In the genomic region with DNA sequence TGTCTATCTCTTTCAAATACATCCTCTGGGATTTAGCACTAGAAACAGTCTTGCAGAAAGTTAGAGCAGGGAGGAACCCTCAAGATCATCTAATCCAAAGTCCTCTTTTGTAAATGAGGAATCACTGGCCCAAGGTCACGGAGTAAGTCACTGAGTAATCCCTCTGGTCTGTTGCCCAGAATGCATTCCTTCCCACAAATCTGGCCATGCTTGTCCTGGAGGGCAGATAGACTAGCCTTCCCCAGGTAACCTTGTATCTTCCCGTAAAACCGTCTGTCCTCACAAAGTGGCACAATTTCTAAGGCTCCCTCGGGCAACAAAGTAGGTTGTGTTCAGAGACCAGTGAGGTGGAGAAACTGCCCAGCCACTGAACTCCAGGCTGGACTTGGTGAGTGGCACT, we compare ENCODE assay signal across 13 cellular contexts. TPM values are rescaled to one million over a fixed set of nuclear protein-coding genes. Genes with fewer than 3 reads are reported as not detected.
DNase-seq lines count a peak whose midpoint lies in the region; ATAC-seq and TF ChIP-seq lines count a peak whose summit lies in the region.
"Had no signal": no experiment of that assay in that cellular context is flagged by ENCODE, and none has a peak within 500 bp of the region (broad histone marks: within the 10 kb centered on the region; RNA-seq: fewer than 3 reads in every experiment).

No MANE protein-coding gene starts in this region.

- no peak overlapping the region for H3K4me3 Mint-ChIP-seq in CD4-positive, alpha-beta T cell

- H3K27me3 ChIP-seq in GM23248 (replicated peaks; ENCODE audit: insufficient read depth), result no peaks in the 10 kb centered on the region
- no peaks in the 10 kb centered on the region for H3K27me3 ChIP-seq in right atrium auricular region
- no peaks in the 10 kb centered on the region for H3K27me3 ChIP-seq in skeletal muscle satellite cell (ENCODE audit: control insufficient read depth, insufficient read depth, low read length)
- no peaks in the 10 kb centered on the region for H3K27me3 ChIP-seq in CD4-positive, alpha-beta T cell (ENCODE audit: control insufficient read depth, insufficient read depth, low read length)
- H3K27me3 ChIP-seq: thyroid gland had no signal

- no peaks in the 10 kb centered on the region for H3K9me2 ChIP-seq in GM23248 (ENCODE audit: insufficient read depth)

- peaks cover 77% of the 10 kb centered on the region for H3K4me1 ChIP-seq in GM23248 (ENCODE audit: insufficient read depth)
- peaks cover 0 to 43% of the 10 kb centered on the region in 2 donors for H3K4me1 ChIP-seq in right atrium auricular region
- H3K4me1 ChIP-seq in skeletal muscle satellite cell (ENCODE audit: control insufficient read depth, insufficient read depth, low read length), result peaks cover 62% of the 10 kb centered on the region

- CTCF ChIA-PET in CD4-positive, alpha-beta T cell (lab: Charles Lee), result no interaction called here

- in situ Hi-C loops in GM23248 (cut with MboI), result no loop called here
- in situ Hi-C loops in astrocyte of the spinal cord (cut with HindIII; ENCODE audit: low sequenced_read_pairs), result no loop called here

- H3K9ac ChIP-seq in GM23248 (no peak overlapping the region), skeletal muscle satellite cell (ENCODE audit: low read depth, low read length) (no peak overlapping the region)

- H4K20me1 ChIP-seq in GM23248 (ENCODE audit: insufficient read depth), result no peaks in the 10 kb centered on the region; the same call in 1 of the 2 replicates

- no peaks in the 10 kb centered on the region for H3K36me3 ChIP-seq in GM23248 (ENCODE audit: low read depth)
- no peaks in the 10 kb centered on the region for H3K36me3 ChIP-seq in right atrium auricular region
- no peaks in the 10 kb centered on the region for H3K36me3 ChIP-seq in skeletal muscle satellite cell (ENCODE audit: insufficient read depth, low read length)
- H3K36me3 ChIP-seq: thyroid gland had no signal

- H3K9me3 ChIP-seq in GM23248 (ENCODE audit: low read depth), result no peaks in the 10 kb centered on the region
- H3K9me3 ChIP-seq in right atrium auricular region, result no peaks in the 10 kb centered on the region
- H3K9me3 ChIP-seq in skeletal muscle satellite cell (replicated peaks; ENCODE audit: low read length), result peaks cover 5% of the 10 kb centered on the region
- H3K9me3 ChIP-seq in CD4-positive, alpha-beta T cell (ENCODE audit: control insufficient read depth, low read length), result no peaks in the 10 kb centered on the region
- H3K9me3 ChIP-seq: thyroid gland had no signal

- no peaks in the 10 kb centered on the region for H3K36me3 Mint-ChIP-seq in CD4-positive, alpha-beta T cell (ENCODE audit: low read depth)

- peaks cover 99% of the 10 kb centered on the region for H3K79me2 ChIP-seq in GM23248 (ENCODE audit: insufficient read depth)

- H3K27ac ChIP-seq in GM23248, result peak overlapping the region; percentile 49
- H3K27ac ChIP-seq in right atrium auricular region, result peak overlapping the region; percentile 38 to 77
- no peak overlapping the region for H3K27ac ChIP-seq in CD4-positive, alpha-beta T cell (ENCODE audit: low read depth, low read length)

- no peaks in the 10 kb centered on the region for H3K4me1 Mint-ChIP-seq in CD4-positive, alpha-beta T cell (ENCODE audit: low read depth)

- no peak for TF ChIP-seq CTCF in astrocyte of the spinal cord (IDR thresholded peaks at IDR 0.05; ENCODE audit: low read depth, low read length)
- no peak for TF ChIP-seq CTCF in right atrium auricular region (IDR thresholded peaks at IDR 0.05)
- TF ChIP-seq CTCF in CD4-positive, alpha-beta T cell (IDR thresholded peaks at IDR 0.05), result no peak

- H3F3A ChIP-seq in GM23248 (ENCODE audit: insufficient read depth), result peaks cover 89% of the 10 kb centered on the region

- H3K9me3 Mint-ChIP-seq in CD4-positive, alpha-beta T cell, result no peaks in the 10 kb centered on the region

- no peaks in the 10 kb centered on the region for H3K27me3 Mint-ChIP-seq in CD4-positive, alpha-beta T cell

- WGBS in GM23248 (ENCODE audit: low coverage in 1 of 2, low lambda C conversion rate in 2 of 2, missing lambda C conversion rate in 2 of 2), 2 experiments, result 70 to 71% methylated on average over 4 of the region's 4 CpGs

- ATAC-seq in CD4-positive, alpha-beta T cell (ENCODE audit: poor library complexity), result no peak
- ATAC-seq: activated CD4-positive, CD25-positive, alpha-beta regulatory T cell treated with anti-CD3 and anti-CD28 coated beads, Interleukin-2, amount 50 U/mL, for 24 hours had no signal

- no peak overlapping the region for H2AFZ ChIP-seq in GM23248

- no peak overlapping the region for H3K27ac Mint-ChIP-seq in CD4-positive, alpha-beta T cell

- POLR2A ChIA-PET in CD4-positive, alpha-beta T cell (lab: Charles Lee), result no interaction called here

- intact Hi-C loops in CD4-positive, alpha-beta T cell (cut with DNase I, micrococcal nuclease), result no loop called here

- H3K4me2 ChIP-seq in GM23248 (ENCODE audit: unreplicated experiment) (peak overlapping the region; percentile 14), skeletal muscle satellite cell (ENCODE audit: low read length) (peak overlapping the region; percentile 45)

- H3K4me3 ChIP-seq in GM23248 (no peak overlapping the region), astrocyte of the spinal cord (ENCODE audit: low read depth, low read length) (no peak overlapping the region), right atrium auricular region (no peak overlapping the region), skeletal muscle satellite cell (ENCODE audit: low read length) (no peak overlapping the region)
- H3K4me3 ChIP-seq: thyroid gland had no signal

- DNase-seq in GM23248 (peak; percentile 87), astrocyte of the spinal cord (ENCODE audit: low read depth, low spot score) (peak; percentile 78), right atrium auricular region (ENCODE audit: low spot score) (no peak), islet precursor cell (no peak), NOMO-1 treated with dmso at 0.1 percent for 144 hours (lab: John Stamatoyannopoulos, UW; ENCODE audit: unreplicated experiment) (no peak)
- no peak for DNase-seq in stimulated activated naive CD4-positive, alpha-beta T cell treated with Interleukin-2 at 50 U/mL for 16 hours (lab: John Stamatoyannopoulos, UW)
- no peak for DNase-seq in CD4-positive, alpha-beta T cell
- DNase-seq: activated naive CD4-positive, alpha-beta T cell; DMS 273 treated with DMSO at 0.1 percent for 48 hours; NCI-H187 had no signal

RNA-seq across cellular contexts. Expression of a gene that starts 46.2 kb away (rescaled TPM):
- 194 and 196 TPM in 2 replicates for total RNA-seq in GM23248 (2014; rRNA removed; shearing (Covaris generic))
- polyA plus RNA-seq in GM23248 (2016; fragmentation: Nextera tagmentation; extraction: Ambion mirVana), result 94.7 and 96.1 TPM in 2 replicates
- 10 to 100 TPM; 41.6 to 69.9 TPM for total RNA-seq in right atrium auricular region
- 165 and 169 TPM in 2 replicates for total RNA-seq in skeletal muscle satellite cell (2012; rRNA removed)
- under 1 TPM; 0.22 to 0.42 TPM for total RNA-seq in CD4-positive, alpha-beta T cell

Comparison
In these comparisons a context has a peak if more than half of its experiments do, and no peak if none do; other contexts are left out.
1. DNase-seq: peak in GM23248 (single experiment) and astrocyte of the spinal cord (single experiment); none in right atrium auricular region (single experiment), stimulated activated naive CD4-positive, alpha-beta T cell treated with Interleukin-2 at 50 U/mL for 16 hours (single experiment), islet precursor cell (single experiment), NOMO-1 treated with dmso at 0.1 percent for 144 hours (single experiment) and CD4-positive, alpha-beta T cell (0 of 10).
2. RNA of a gene that starts 46.2 kb away (total RNA-seq): 194 to 196 TPM in GM23248 and 41.6 to 69.9 TPM in right atrium auricular region; 0.22 to 0.42 TPM in CD4-positive, alpha-beta T cell; every median in the first group is over 10 times any median in the second.